ENCODE assay signal across 10 cellular contexts in the genomic region with DNA sequence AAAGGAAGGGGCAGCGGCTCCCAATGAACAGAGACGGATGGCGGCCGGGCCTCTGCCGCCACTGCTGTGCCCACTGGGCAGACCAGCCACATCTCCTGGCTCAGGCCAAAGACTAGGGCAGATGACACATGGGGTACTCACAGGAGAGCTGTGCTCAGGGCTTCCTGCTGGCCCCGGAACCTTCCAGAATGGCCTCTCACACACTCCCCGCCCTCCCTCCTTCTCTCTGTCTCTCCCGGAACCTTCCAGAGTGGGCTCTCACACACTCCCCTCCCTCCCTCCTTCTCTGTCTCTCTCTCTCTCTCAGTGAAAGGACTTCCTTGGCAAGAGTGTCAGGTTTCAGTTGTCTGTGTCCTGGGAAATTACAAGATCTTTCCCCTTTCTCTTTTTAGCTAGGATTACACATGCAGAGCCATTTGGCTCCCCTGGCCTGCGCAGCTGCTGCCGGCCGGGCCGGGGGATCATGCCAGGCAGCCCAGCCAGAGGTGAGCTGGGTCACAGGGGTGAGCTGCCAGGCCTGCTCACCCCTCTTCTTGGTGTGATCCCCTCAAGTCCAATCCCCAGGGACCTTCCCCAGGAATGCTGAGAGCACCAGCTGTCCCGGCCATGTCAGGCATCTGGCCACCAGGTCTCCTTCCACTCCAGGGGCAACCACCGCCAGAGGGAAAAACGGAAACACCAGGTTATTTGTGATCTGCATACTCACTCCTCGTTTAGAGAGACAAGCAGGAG. TPM values are rescaled to one million over a fixed set of nuclear protein-coding genes. Genes with fewer than 3 reads are reported as not detected.
A peak's percentile ranks its signal among the peaks of the same experiment; 100 is the strongest.
DNase-seq lines count a peak whose midpoint lies in the region; ATAC-seq, FAIRE-seq and TF ChIP-seq lines count a peak whose summit lies in the region.
"Had no signal": no experiment of that assay in that cellular context is flagged by ENCODE, and none has a peak within 500 bp of the region (broad histone marks: within the 10 kb centered on the region; RNA-seq: fewer than 3 reads in every experiment).

No MANE protein-coding gene starts in this region.

- no peak overlapping the region for H3K4me2 ChIP-seq in HepG2 (ENCODE audit: low read depth, low read length)

- no peaks in the 10 kb centered on the region for H3K27me3 Mint-ChIP-seq in activated CD4-positive, alpha-beta memory T cell treated with anti-CD3 and anti-CD28 coated beads, Interleukin-2, amount 10 ng/mL, durations not matched to agents 7 days and 5 days
- H3K27me3 Mint-ChIP-seq: naive thymus-derived CD8-positive, alpha-beta T cell had no signal

- BruUV-seq in HepG2 (replicated peaks; lab: Mats Ljungman, UMichigan): no TSS peak

- no peaks in the 10 kb centered on the region for H3K9me3 Mint-ChIP-seq in activated CD4-positive, alpha-beta memory T cell treated with anti-CD3 and anti-CD28 coated beads, Interleukin-2, amount 10 ng/mL, durations not matched to agents 7 days and 5 days
- H3K9me3 Mint-ChIP-seq: naive thymus-derived CD8-positive, alpha-beta T cell had no signal

- TF ChIP-seq RAD21 in liver (IDR thresholded peaks at IDR 0.05) (no peak), HepG2 (CRISPR knock-in tag; IDR thresholded peaks at IDR 0.05) (no peak)

- H3K27me3 ChIP-seq in liver (ENCODE audit: control insufficient read depth in 4 of 4, insufficient read depth in 4 of 4, low read length in 3 of 4): no peaks in the 10 kb centered on the region
- H3K27me3 ChIP-seq in HepG2 (ENCODE audit: control insufficient read depth in 1 of 2, insufficient read depth in 2 of 2, low read length in 2 of 2): 0 out of 5 replicates have a peak, but pooled peaks cover 0 to 2% of the 10 kb centered on the region in 2 experiments
- H3K27me3 ChIP-seq in aorta (ENCODE audit: control insufficient read depth in 1 of 2, insufficient read depth in 2 of 2, low read length in 1 of 2): no peaks in the 10 kb centered on the region

- H4K20me1 ChIP-seq in HepG2 (ENCODE audit: insufficient read depth, low read length): no peaks in the 10 kb centered on the region

- H3K9me3 ChIP-seq in liver (ENCODE audit: control insufficient read depth in 4 of 4, low read length in 3 of 4) (no peaks in the 10 kb centered on the region), HepG2 (ENCODE audit: low read length) (no peaks in the 10 kb centered on the region), aorta (ENCODE audit: control insufficient read depth, low read length) (no peaks in the 10 kb centered on the region)

- no peak overlapping the region for H3K4me3 ChIP-seq in liver (ENCODE audit: low read depth in 1 of 3, low read length in 3 of 3)
- no peak overlapping the region for H3K4me3 ChIP-seq in HepG2 (replicated peaks in 1 of 3; ENCODE audit: insufficient read depth in 1 of 3, low read depth in 2 of 3, low read length in 3 of 3)
- no peak overlapping the region for H3K4me3 ChIP-seq in aorta (ENCODE audit: low read length in 2 of 2)

- DNase-seq in HepG2 (ENCODE audit: low spot score) (no peak), ecto neural progenitor cell (ENCODE audit: low spot score) (peak; percentile 81), myocyte (ENCODE audit: low read depth) (peak; percentile 99), aorta (no peak), NCI-H345 treated with DMSO at 0.1 percent for 48 hours (lab: John Stamatoyannopoulos, UW; ENCODE audit: unreplicated experiment) (no peak)
- DNase-seq in stimulated activated CD4-positive, alpha-beta T cell treated with anti-CD3 and anti-CD28 coated beads, Interleukin-12 subunit alpha, Interleukin-12 subunit beta, amount 100 ng/mL, for 4 hours: no peak
- DNase-seq in activated CD4-positive, alpha-beta memory T cell treated with anti-CD3 and anti-CD28 coated beads, Interleukin-2, amount 10 ng/mL, durations not matched to agents 7 days and 5 days: no peak
- DNase-seq: cortex of kidney; naive thymus-derived CD8-positive, alpha-beta T cell had no signal

- no peak for FAIRE-seq in HepG2 (lab: Jason Lieb, UNC)

- TF ChIP-seq POLR2A in HepG2 (IDR thresholded peaks at IDR 0.05; ENCODE audit: insufficient read depth in 1 of 2, low read depth in 2 of 2, low read length in 2 of 2): no peak

- H3K9ac ChIP-seq in liver (ENCODE audit: low read depth in 1 of 2, low read length in 2 of 2): no peak overlapping the region
- no peak overlapping the region for H3K9ac ChIP-seq in HepG2 (ENCODE audit: insufficient read depth, low read depth, low read length)

- no peak overlapping the region for H2AFZ ChIP-seq in HepG2 (ENCODE audit: low read length)

- CTCF ChIA-PET in HepG2 (lab: Yijun Ruan, JAX; ENCODE audit: low intra/inter-chr PET ratio, low total read pairs): no interaction called here
- CTCF ChIA-PET in activated CD4-positive, alpha-beta memory T cell treated with anti-CD3 and anti-CD28 coated beads, Interleukin-2, amount 10 ng/mL, durations not matched to agents 7 days and 5 days (lab: Charles Lee): no interaction called here

- H3K27ac ChIP-seq in liver (ENCODE audit: low read depth in 1 of 2, low read length in 2 of 2) (peak overlapping the region in 1 of 2 donors; percentile 42), HepG2 (ENCODE audit: extremely low read length, insufficient read depth, low read length) (no peak overlapping the region), aorta (ENCODE audit: low read depth in 1 of 2, low read length in 2 of 2) (no peak overlapping the region)

- H3K79me2 ChIP-seq in HepG2 (ENCODE audit: insufficient read depth, low read length): no peaks in the 10 kb centered on the region

- no peaks in the 10 kb centered on the region for H3K36me3 Mint-ChIP-seq in activated CD4-positive, alpha-beta memory T cell treated with anti-CD3 and anti-CD28 coated beads, Interleukin-2, amount 10 ng/mL, durations not matched to agents 7 days and 5 days (ENCODE audit: low read depth)
- H3K36me3 Mint-ChIP-seq: naive thymus-derived CD8-positive, alpha-beta T cell had no signal

- H3K4me1 Mint-ChIP-seq in activated CD4-positive, alpha-beta memory T cell treated with anti-CD3 and anti-CD28 coated beads, Interleukin-2, amount 10 ng/mL, durations not matched to agents 7 days and 5 days: peaks cover 24% of the 10 kb centered on the region

- no peak overlapping the region for H3K4me3 Mint-ChIP-seq in activated CD4-positive, alpha-beta memory T cell treated with anti-CD3 and anti-CD28 coated beads, Interleukin-2, amount 10 ng/mL, durations not matched to agents 7 days and 5 days
- H3K4me3 Mint-ChIP-seq: naive thymus-derived CD8-positive, alpha-beta T cell had no signal

- H3K4me1 ChIP-seq in liver (ENCODE audit: control insufficient read depth in 4 of 4, insufficient read depth in 4 of 4, low read length in 3 of 4): peaks cover 0 to 1% (median 0%) of the 10 kb centered on the region in 4 donors
- H3K4me1 ChIP-seq in HepG2 (ENCODE audit: insufficient read depth, low read length): peaks cover 17% of the 10 kb centered on the region
- H3K4me1 ChIP-seq in aorta (ENCODE audit: control insufficient read depth in 1 of 2, insufficient read depth in 2 of 2, low read length in 2 of 2): no peaks in the 10 kb centered on the region

- intact Hi-C loops in HepG2 (cut with micrococcal nuclease; ENCODE audit: unreplicated experiment): no loop called here
- intact Hi-C loops in aorta (cut with DNase I): no loop called here

- ATAC-seq in HepG2: no peak
- peak; percentile 6 for ATAC-seq in aorta (ENCODE audit: low FRiP score)
- ATAC-seq: naive thymus-derived CD8-positive, alpha-beta T cell had no signal

- H3K36me3 ChIP-seq in liver (ENCODE audit: control insufficient read depth in 4 of 4, insufficient read depth in 3 of 4, low read depth in 1 of 4, low read length in 3 of 4): no peaks in the 10 kb centered on the region
- H3K36me3 ChIP-seq in HepG2 (replicated peaks in 1 of 2; ENCODE audit: control insufficient read depth in 1 of 2, insufficient read depth in 2 of 2, low read length in 2 of 2): no peaks in the 10 kb centered on the region
- no peaks in the 10 kb centered on the region for H3K36me3 ChIP-seq in aorta (ENCODE audit: control insufficient read depth in 1 of 2, insufficient read depth in 2 of 2, low read length in 1 of 2)

- WGBS in liver: 85% methylated on average over 16 of the region's 16 CpGs
- 62% methylated on average over 7 of the region's 16 CpGs for WGBS in HepG2 (ENCODE audit: low lambda C conversion rate)
- WGBS in aorta, 2 donors: 44 to 50% methylated on average over 14 to 16 of the region's 16 CpGs

- no peak overlapping the region for H3K27ac Mint-ChIP-seq in activated CD4-positive, alpha-beta memory T cell treated with anti-CD3 and anti-CD28 coated beads, Interleukin-2, amount 10 ng/mL, durations not matched to agents 7 days and 5 days

- TF ChIP-seq EP300 in HepG2 (IDR thresholded peaks at IDR 0.05; ENCODE audit: low read depth in 2 of 2, low read length in 2 of 2) (no peak), HepG2 (CRISPR knock-in tag; IDR thresholded peaks at IDR 0.05; ENCODE audit: borderline replicate concordance) (no peak)

- in situ Hi-C loops in HepG2 (cut with HindIII; ENCODE audit: extremely low pct_ligation_motif_present, low pct_unique_long_range_greater_than_20kb): no loop called here

- TF ChIP-seq CTCF in liver (IDR thresholded peaks at IDR 0.05; ENCODE audit: low read depth, low read length, missing input control): no peak
- no peak for TF ChIP-seq CTCF in HepG2 (CRISPR knock-in tag; IDR thresholded peaks at IDR 0.05)

- POLR2A ChIA-PET in HepG2 (lab: Yijun Ruan, JAX): no interaction called here
- POLR2A ChIA-PET in activated CD4-positive, alpha-beta memory T cell treated with anti-CD3 and anti-CD28 coated beads, Interleukin-2, amount 10 ng/mL, durations not matched to agents 7 days and 5 days (lab: Charles Lee): no interaction called here

RNA-seq across cellular contexts. Expression of a gene that starts 45.3 kb away (rescaled TPM):
- total RNA-seq in liver: 10 to 100 TPM in 1 of 2 donors, 1 to 10 TPM in 1; 8.7 to 18.7 TPM
- polyA plus RNA-seq in liver: 1 to 10 TPM; 3.2 to 9.6 TPM
- not detected in 2 replicates for total RNA-seq in HepG2 (2016; rRNA removed; fragmentation: Illumina TruSeq; extraction: Trizol)
- total RNA-seq in HepG2 (2016; cell fraction: cytosol; rRNA removed; fragmentation: Illumina TruSeq; extraction: Trizol; ENCODE audit: low read depth): not detected in 2 replicates
- not detected in 2 replicates for total RNA-seq in HepG2 (2016; cell fraction: insoluble cytoplasmic fraction; rRNA removed; fragmentation: Illumina TruSeq; extraction: Trizol)
- total RNA-seq in HepG2 (2016; cell fraction: membrane; rRNA removed; fragmentation: Illumina TruSeq; extraction: Trizol): not detected in 2 replicates
- total RNA-seq in HepG2 (2016; cell fraction: nucleus; rRNA removed; fragmentation: Illumina TruSeq; extraction: Trizol): not detected in 2 replicates
- polyA plus RNA-seq in HepG2 (2011; rRNA removed): not detected in 2 replicates
- not detected in 2 replicates for polyA plus RNA-seq in HepG2 (2011; cell fraction: cytosol; rRNA removed)
- polyA plus RNA-seq in HepG2 (2011; cell fraction: nucleus; rRNA removed): not detected in 2 replicates
- polyA plus RNA-seq in HepG2 (2012): not detected in 2 replicates
- not detected in 2 replicates for polyA plus RNA-seq in HepG2 (2016; cell fraction: cytosol; fragmentation: Illumina TruSeq; extraction: Trizol; ENCODE audit: low read depth)
- not detected in 2 replicates for polyA plus RNA-seq in HepG2 (2016; cell fraction: insoluble cytoplasmic fraction; fragmentation: Illumina TruSeq; extraction: Trizol; ENCODE audit: low read depth)
- not detected in 2 replicates for polyA plus RNA-seq in HepG2 (2016; cell fraction: membrane; fragmentation: Illumina TruSeq; extraction: Trizol; ENCODE audit: low read depth)
- not detected in 2 replicates for polyA plus RNA-seq in HepG2 (2016; cell fraction: nucleus; fragmentation: Illumina TruSeq; extraction: Trizol; ENCODE audit: insufficient read depth, low read depth)
- not detected in 2 replicates for polyA minus RNA-seq in HepG2 (2011; rRNA and poly(A)+ RNA removed; ENCODE audit: low replicate concordance)
- not detected in 2 replicates for polyA minus RNA-seq in HepG2 (2011; cell fraction: cytosol; rRNA and poly(A)+ RNA removed)
- not detected in 2 replicates for polyA minus RNA-seq in HepG2 (2011; cell fraction: nucleus; rRNA and poly(A)+ RNA removed)
- total RNA-seq in myocyte: 0.99 and 1.2 TPM in 2 replicates
- 0.19 TPM for polyA plus RNA-seq in myocyte (2012)
- 10 to 100 TPM; 15.7 to 48.7 TPM for total RNA-seq in aorta
- polyA plus RNA-seq in aorta: 10 to 100 TPM; 12.4 to 18.9 TPM
- 10 to 100 TPM; 47.1 to 50.0 TPM for total RNA-seq in activated CD4-positive, alpha-beta memory T cell treated with anti-CD3 and anti-CD28 coated beads, Interleukin-2, amount 10 ng/mL, durations not matched to agents 7 days and 5 days

Comparison
In these comparisons a context has a peak if more than half of its experiments do, and no peak if none do; other contexts are left out.
1. DNase-seq: peak in ecto neural progenitor cell (single experiment) and myocyte (single experiment); none in HepG2 (single experiment), aorta (0 of 2), stimulated activated CD4-positive, alpha-beta T cell treated with anti-CD3 and anti-CD28 coated beads, Interleukin-12 subunit alpha, Interleukin-12 subunit beta, amount 100 ng/mL, for 4 hours (single experiment), activated CD4-positive, alpha-beta memory T cell treated with anti-CD3 and anti-CD28 coated beads, Interleukin-2, amount 10 ng/mL, durations not matched to agents 7 days and 5 days (single experiment) and NCI-H345 treated with DMSO at 0.1 percent for 48 hours (single experiment).